23 cellular contexts compared by ENCODE assay signal in the genomic region with DNA sequence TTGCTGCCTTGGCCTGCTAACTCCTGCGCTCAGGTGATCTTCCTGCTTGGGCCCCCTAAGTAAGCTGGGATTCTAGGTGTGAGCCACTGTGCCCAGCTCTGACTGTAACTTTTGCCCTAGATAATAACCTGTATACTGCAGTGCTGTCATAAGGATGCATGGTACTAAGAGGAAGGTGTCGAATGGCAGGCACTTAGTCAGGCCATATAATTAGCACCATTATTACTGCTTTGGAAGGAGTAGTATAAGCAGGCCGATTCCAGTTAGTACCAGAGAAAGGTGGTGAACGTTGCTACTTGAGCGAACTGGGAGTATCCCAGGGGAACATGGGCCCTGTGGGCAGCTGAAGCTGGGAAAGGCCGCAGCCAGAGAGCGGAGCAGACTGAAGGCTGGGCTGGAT. TPM values are rescaled to one million over a fixed set of nuclear protein-coding genes. Genes with fewer than 3 reads are reported as not detected.
DNase-seq lines count a peak whose midpoint lies in the region; TF ChIP-seq lines count a peak whose summit lies in the region.
"Had no signal": no experiment of that assay in that cellular context is flagged by ENCODE, and none has a peak within 500 bp of the region (broad histone marks: within the 10 kb centered on the region; RNA-seq: fewer than 3 reads in every experiment).

No MANE protein-coding gene starts in this region.

- TF ChIP-seq CTCF in neural progenitor cell (IDR thresholded peaks at IDR 0.05) (no peak), colonic mucosa (IDR thresholded peaks at IDR 0.05) (no peak), GM13977 (IDR thresholded peaks at IDR 0.05; ENCODE audit: extremely low read depth, insufficient read depth, missing control alignments) (no peak)

- no peak overlapping the region for H2AFZ ChIP-seq in neural progenitor cell (replicated peaks)
- H2AFZ ChIP-seq: GM23248 had no signal

- no peak overlapping the region for H3K27ac ChIP-seq in neural progenitor cell
- H3K27ac ChIP-seq in colonic mucosa = no peak overlapping the region
- H3K27ac ChIP-seq: BLaER1 treated with 17β-estradiol and CSF1 and Interleukin-3, amounts not matched to agents 10 nM and 100 nM; brain microvascular endothelial cell; GM23248 had no signal

- peaks cover 10% of the 10 kb centered on the region for H3K27me3 Mint-ChIP-seq in neural progenitor cell (ENCODE audit: insufficient read depth, low read depth)
- H3K27me3 Mint-ChIP-seq: naive B cell had no signal

- no peaks in the 10 kb centered on the region for H3K9me3 ChIP-seq in NT2/D1 (ENCODE audit: insufficient read depth, low read length)
- no peaks in the 10 kb centered on the region for H3K9me3 ChIP-seq in neural progenitor cell (ENCODE audit: low read depth)
- H3K9me3 ChIP-seq in colonic mucosa = no peaks in the 10 kb centered on the region
- H3K9me3 ChIP-seq: BLaER1 treated with 17β-estradiol and CSF1 and Interleukin-3, amounts not matched to agents 10 nM and 100 nM had no signal

- H3K4me1 Mint-ChIP-seq in neural progenitor cell = peaks cover 26% of the 10 kb centered on the region

- no peak overlapping the region for H3K4me3 ChIP-seq in NT2/D1 (ENCODE audit: insufficient read length, low read depth)
- H3K4me3 ChIP-seq in neural progenitor cell = no peak overlapping the region
- H3K4me3 ChIP-seq in colonic mucosa = no peak overlapping the region
- H3K4me3 ChIP-seq: BLaER1 treated with 17β-estradiol and CSF1 and Interleukin-3, amounts not matched to agents 10 nM and 100 nM; GM12878; GM23248 had no signal

- H3F3A ChIP-seq in neural progenitor cell (ENCODE audit: low read depth) = peaks cover 9% of the 10 kb centered on the region

- H4K20me1 ChIP-seq in neural progenitor cell (ENCODE audit: low read depth) = no peaks in the 10 kb centered on the region

- H3K36me3 ChIP-seq in NT2/D1 (ENCODE audit: insufficient read depth, insufficient read length, low read length) = peaks cover 7% of the 10 kb centered on the region
- no peaks in the 10 kb centered on the region for H3K36me3 ChIP-seq in neural progenitor cell
- H3K36me3 ChIP-seq in colonic mucosa = no peaks in the 10 kb centered on the region
- H3K36me3 ChIP-seq: brain microvascular endothelial cell had no signal

- H3K9me3 Mint-ChIP-seq in neural progenitor cell = no peaks in the 10 kb centered on the region
- H3K9me3 Mint-ChIP-seq: activated CD4-positive, alpha-beta memory T cell treated with anti-CD3 and anti-CD28 coated beads for 36 hours; activated naive CD4-positive, alpha-beta T cell treated with anti-CD3 and anti-CD28 coated beads for 36 hours; activated T-helper 1 cell treated with anti-CD3 and anti-CD28 coated beads, Interleukin-12 subunit alpha, Interleukin-12 subunit beta, Interleukin-2, Interleukin-4 antibody, amounts not matched to agents 30 ng/mL and 10 ng/mL and 1 ng/mL, durations not matched to agents 14 hours and 24 hours and 36 hours; mesothelial cell of epicardium; naive B cell; type B pancreatic cell had no signal

- DNase-seq in DMS153 treated with DMSO at 0.1 percent for 48 hours (lab: John Stamatoyannopoulos, UW; ENCODE audit: unreplicated experiment) = peak; percentile 27
- peak; percentile 66 for DNase-seq in NCI-H2029 (lab: John Stamatoyannopoulos, UW)
- DNase-seq in NT2/D1 (ENCODE audit: low read depth, low spot score) = no peak
- DNase-seq in neural progenitor cell (ENCODE audit: low spot score) = no peak
- no peak for DNase-seq in colonic mucosa
- DNase-seq in GM13977 (ENCODE audit: low spot score) = no peak
- no peak for DNase-seq in superior temporal gyrus (ENCODE audit: extremely low spot score)
- DNase-seq: activated CD4-positive, alpha-beta memory T cell treated with anti-CD3 and anti-CD28 coated beads for 36 hours; activated CD8-positive, alpha-beta memory T cell treated with anti-CD3 and anti-CD28 coated beads, Interleukin-2, amount 50 U/mL, for 4 hours; activated naive CD4-positive, alpha-beta T cell treated with anti-CD3 and anti-CD28 coated beads for 36 hours; brain microvascular endothelial cell; GM23248; islet precursor cell; MV-4-11; naive B cell; NCI-H524 treated with DMSO at 0.1 percent for 48 hours; stimulated activated CD4-positive, alpha-beta T cell treated with anti-CD3 and anti-CD28 coated beads, Interleukin-4, amount 100 ng/mL, for 1 hour had no signal

- H3K27me3 ChIP-seq in NT2/D1 (ENCODE audit: insufficient read depth, insufficient read length) (peaks cover 12% of the 10 kb centered on the region), neural progenitor cell (no peaks in the 10 kb centered on the region), colonic mucosa (no peaks in the 10 kb centered on the region)
- H3K27me3 ChIP-seq: BLaER1 treated with 17β-estradiol and CSF1 and Interleukin-3, amounts not matched to agents 10 nM and 100 nM; brain microvascular endothelial cell had no signal

- no peaks in the 10 kb centered on the region for H3K36me3 Mint-ChIP-seq in neural progenitor cell
- H3K36me3 Mint-ChIP-seq: activated CD4-positive, alpha-beta memory T cell treated with anti-CD3 and anti-CD28 coated beads for 36 hours; type B pancreatic cell had no signal

- no peak overlapping the region for H3K4me2 ChIP-seq in neural progenitor cell

- peak overlapping the region; percentile 37 for H3K9ac ChIP-seq in NT2/D1 (ENCODE audit: insufficient read length, low read depth)
- H3K9ac ChIP-seq in neural progenitor cell = no peak overlapping the region
- no peak overlapping the region for H3K9ac ChIP-seq in colonic mucosa (ENCODE audit: low read depth in 2 of 2, low read length in 2 of 2)
- H3K9ac ChIP-seq: GM23248 had no signal

- intact Hi-C loops in colonic mucosa (cut with DNase I) = no loop called here

- peak overlapping the region; percentile 24 for H3K4me3 Mint-ChIP-seq in neural progenitor cell
- H3K4me3 Mint-ChIP-seq: activated CD4-positive, alpha-beta memory T cell treated with anti-CD3 and anti-CD28 coated beads for 36 hours; activated naive CD4-positive, alpha-beta T cell treated with anti-CD3 and anti-CD28 coated beads for 36 hours; activated T-helper 1 cell treated with anti-CD3 and anti-CD28 coated beads, Interleukin-12 subunit alpha, Interleukin-12 subunit beta, Interleukin-2, Interleukin-4 antibody, amounts not matched to agents 30 ng/mL and 10 ng/mL and 1 ng/mL, durations not matched to agents 14 hours and 24 hours and 36 hours; mesothelial cell of epicardium; type B pancreatic cell had no signal

- H3K4me1 ChIP-seq in NT2/D1 (ENCODE audit: insufficient read depth, insufficient read length) (peaks cover 14% of the 10 kb centered on the region), neural progenitor cell (peaks cover 7% of the 10 kb centered on the region), colonic mucosa (no peaks in the 10 kb centered on the region)

- no peaks in the 10 kb centered on the region for H3K79me2 ChIP-seq in neural progenitor cell (ENCODE audit: low read depth)

- in situ Hi-C loops in GM13977 (cut with MboI; ENCODE audit: low pct_unique_long_range_greater_than_20kb, low sequenced_read_pairs, unreplicated experiment) = no loop called here

- peak overlapping the region; percentile 89 for H3K27ac Mint-ChIP-seq in neural progenitor cell
- H3K27ac Mint-ChIP-seq: activated CD4-positive, alpha-beta memory T cell treated with anti-CD3 and anti-CD28 coated beads for 36 hours; activated naive CD4-positive, alpha-beta T cell treated with anti-CD3 and anti-CD28 coated beads for 36 hours; activated T-helper 1 cell treated with anti-CD3 and anti-CD28 coated beads, Interleukin-12 subunit alpha, Interleukin-12 subunit beta, Interleukin-2, Interleukin-4 antibody, amounts not matched to agents 30 ng/mL and 10 ng/mL and 1 ng/mL, durations not matched to agents 14 hours and 24 hours and 36 hours; mesothelial cell of epicardium; type B pancreatic cell had no signal

RNA-seq across cellular contexts. Expression of gene C16orf74, which starts 28.8 kb away (rescaled TPM):
- total RNA-seq in neural progenitor cell (ENCODE audit: low replicate concordance) (1.1 TPM in 1 of 2 replicates, not detected in the other), colonic mucosa (under 1 TPM; 0.37 to 0.96 TPM)
- total RNA-seq: activated CD4-positive, alpha-beta memory T cell treated with anti-CD3 and anti-CD28 coated beads for 36 hours; activated T-helper 1 cell treated with anti-CD3 and anti-CD28 coated beads, Interleukin-12 subunit alpha, Interleukin-12 subunit beta, Interleukin-2, Interleukin-4 antibody, amounts not matched to agents 30 ng/mL and 10 ng/mL and 1 ng/mL, durations not matched to agents 14 hours and 24 hours and 36 hours; LHCN-M2 had no signal

RNA-seq across cellular contexts. Expression of gene GINS2, which starts 33.3 kb away (rescaled TPM):
- total RNA-seq in neural progenitor cell (ENCODE audit: low replicate concordance) = 47.9 and 51.9 TPM in 2 replicates
- 10 to 100 TPM in 1 of 2 donors, 1 to 10 TPM in 1; 6.1 to 39.9 TPM for total RNA-seq in colonic mucosa

Comparison
In these comparisons a context has a peak if more than half of its experiments do, and no peak if none do; other contexts are left out.
1. DNase-seq: peak in DMS153 treated with DMSO at 0.1 percent for 48 hours (single experiment) and NCI-H2029 (single experiment); none in NT2/D1 (single experiment), neural progenitor cell (single experiment), colonic mucosa (single experiment), GM13977 (single experiment) and superior temporal gyrus (single experiment).